ENCODE assay signal across 1 cellular context in genomic region chr17:45060824-45061605, GRCh38.
TF ChIP-seq lines count a peak whose summit lies in the region.

Gene NMT1 (plus strand): TSS chr17:45061317. CDS start chr17:45061330, 13 bp downstream.

TF ChIP-seq in K562, 482 proteins besides CTCF, POLR2A, EP300 and RAD21 (continued from another document and continues in another):
- TF ChIP-seq E4F1 (CRISPR knock-in tag; IDR thresholded peaks at IDR 0.05; ENCODE audit: borderline replicate concordance) (no peak), ATF2 (CRISPR knock-in tag; IDR thresholded peaks at IDR 0.05) (no peak), BRD4 (IDR thresholded peaks at IDR 0.05) (peak; percentile 18; the same call in 1 of the 2 replicates), SMAD2 (IDR thresholded peaks at IDR 0.05; ENCODE audit: low read depth, low read length) (no peak), RUNX1 (IDR thresholded peaks at IDR 0.05; ENCODE audit: low read depth) (no peak), MTF1 (CRISPR knock-in tag; IDR thresholded peaks at IDR 0.05; ENCODE audit: borderline replicate concordance) (no peak), MAFG (tag; conservative IDR thresholded peaks at IDR 0.05) (no peak), ZNF318 (IDR thresholded peaks at IDR 0.05; ENCODE audit: borderline replicate concordance in 1 of 2, low read depth in 1 of 2) (no peak), SP2 (IDR thresholded peaks at IDR 0.05; ENCODE audit: extremely low read depth, low read depth, low read length, poor library complexity, severe bottlenecking) (peak; percentile 70), KDM5B (IDR thresholded peaks at IDR 0.05; ENCODE audit: insufficient replicate concordance, low read depth, low read length) (peak; percentile 85), ATF3 (IDR thresholded peaks at IDR 0.05) (no peak), ATF3 (CRISPR knock-in tag; conservative IDR thresholded peaks at IDR 0.05) (no peak), BCOR (IDR thresholded peaks at IDR 0.05) (no peak), ZNF644 (tag; IDR thresholded peaks at IDR 0.05; ENCODE audit: low read depth) (peak; percentile 95), ZNF324 (CRISPR knock-in tag; IDR thresholded peaks at IDR 0.05) (peak; percentile 26; the same call in 1 of the 2 replicates), HDAC2 (IDR thresholded peaks at IDR 0.05) (peak; percentile 49; the same call in 1 of the 2 replicates), ZBTB12 (CRISPR knock-in tag; IDR thresholded peaks at IDR 0.05) (0 out of 2 replicates have a peak, but pooled peaks have one; percentile 25), HINFP (tag; conservative IDR thresholded peaks at IDR 0.05; ENCODE audit: low read depth) (peak; percentile 68; the same call in 1 of the 2 replicates), GABPB1 (CRISPR knock-in tag; IDR thresholded peaks at IDR 0.05) (peak; percentile 86), ZBTB11 (CRISPR knock-in tag; IDR thresholded peaks at IDR 0.05) (peak in 1 of 3 experiments; percentile 96; a peak in 2 of 6 replicates), ZNF518B (CRISPR knock-in tag; IDR thresholded peaks at IDR 0.05) (no peak), NR2C2 (CRISPR knock-in tag; IDR thresholded peaks at IDR 0.05) (peak; percentile 87; the same call in 1 of the 2 replicates), NR2C2 (tag; IDR thresholded peaks at IDR 0.05) (peak; percentile 97), YY1 (IDR thresholded peaks at IDR 0.05; ENCODE audit: borderline replicate concordance in 1 of 3, control insufficient read depth in 1 of 3, extremely low read depth in 1 of 3, insufficient read depth in 3 of 3, insufficient read length in 1 of 3, insufficient replicate concordance in 2 of 3, low read depth in 1 of 3, low read length in 2 of 3) (peak; percentile 95 to 98 (median 97)), CHD4 (IDR thresholded peaks at IDR 0.05; ENCODE audit: insufficient read depth, insufficient replicate concordance, low read depth, low read length, poor library complexity, severe bottlenecking) (no peak), SIN3A (IDR thresholded peaks at IDR 0.05; ENCODE audit: borderline replicate concordance in 2 of 2, control insufficient read depth in 1 of 2, low read depth in 2 of 2, low read length in 2 of 2) (peak; percentile 32 to 53; a peak in 1 of 4 replicates), YBX1 (IDR thresholded peaks at IDR 0.05) (no peak)
